In the genomic region with DNA sequence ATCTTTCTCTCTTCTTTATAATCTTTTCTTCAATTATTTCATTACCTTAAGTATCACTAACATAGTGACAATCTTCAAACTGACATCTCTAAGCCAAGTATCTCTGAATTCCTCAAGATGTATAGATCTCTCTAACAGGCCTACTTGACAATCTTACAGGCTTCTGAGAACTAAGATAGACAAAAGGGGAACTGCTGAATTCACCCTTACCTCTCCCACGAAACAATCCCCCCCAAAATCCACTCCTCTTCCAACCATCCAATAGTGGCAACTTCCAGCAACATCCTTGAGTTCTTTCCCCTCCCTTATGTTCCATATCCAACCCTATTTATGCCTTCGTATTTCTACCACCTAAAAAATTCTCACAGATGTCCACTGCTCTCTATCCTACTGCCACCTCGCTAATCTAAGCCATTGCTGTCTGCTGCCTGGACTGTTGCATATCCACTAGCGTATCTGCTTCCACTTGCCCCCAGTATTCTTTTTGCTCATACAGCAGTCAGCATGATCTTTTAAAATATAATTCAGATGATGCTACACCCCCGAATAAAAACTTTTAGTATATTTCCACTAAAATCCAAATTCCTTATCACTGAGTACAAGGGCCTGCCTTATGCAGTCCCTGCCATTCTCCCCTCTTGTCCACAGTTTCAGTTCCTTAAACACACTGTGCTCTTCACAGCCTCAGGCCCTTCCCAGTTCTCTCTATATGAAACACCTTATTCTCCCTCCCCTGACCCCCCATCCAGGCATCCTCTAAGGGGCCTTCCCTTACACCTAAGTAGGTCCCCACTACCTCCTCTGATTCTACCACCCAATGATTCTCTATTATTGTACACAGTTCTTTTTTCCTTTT, we compare ENCODE assay signal across 15 cellular contexts. TPM values are rescaled to one million over a fixed set of nuclear protein-coding genes. Genes with fewer than 3 reads are reported as not detected.
A peak's percentile ranks its signal among the peaks of the same experiment; 100 is the strongest.
DNase-seq lines count a peak whose midpoint lies in the region; ATAC-seq and TF ChIP-seq lines count a peak whose summit lies in the region.
"Had no signal": no experiment of that assay in that cellular context is flagged by ENCODE, and none has a peak within 500 bp of the region (broad histone marks: within the 10 kb centered on the region; RNA-seq: fewer than 3 reads in every experiment).

No MANE protein-coding gene starts in this region.

- H3K79me2 ChIP-seq in neural progenitor cell (ENCODE audit: low read depth): peaks cover 100% of the 10 kb centered on the region

- DNase-seq in NOMO-1 (lab: John Stamatoyannopoulos, UW; ENCODE audit: unreplicated experiment in 2 of 2) (peak; percentile 37 to 71), neural progenitor cell (ENCODE audit: low spot score) (no peak), GM03348 (ENCODE audit: low spot score) (no peak), GM19240 (ENCODE audit: insufficient read length, low spot score) (no peak), NCI-H524 treated with DMSO at 0.1 percent for 48 hours (lab: John Stamatoyannopoulos, UW) (no peak), midbrain (lab: John Stamatoyannopoulos, UW) (no peak)
- DNase-seq: activated CD4-positive, alpha-beta T cell treated with anti-CD3 and anti-CD28 coated beads, Interleukin-2, amount 10 ng/mL, durations not matched to agents 24 days and 14 days; COR-L47; endodermal cell; left colon; spleen; T-cell had no signal

- H3K27me3 ChIP-seq in neural progenitor cell: no peaks in the 10 kb centered on the region
- H3K27me3 ChIP-seq: spleen, tibial nerve had no signal

- ATAC-seq in GM19351 (IDR thresholded peaks at IDR 0.05; ENCODE audit: unreplicated experiment): peak; percentile 43
- ATAC-seq in HG02852 (IDR thresholded peaks at IDR 0.05; ENCODE audit: unreplicated experiment): peak; percentile 65
- ATAC-seq: left colon, T-cell had no signal

- H2AFZ ChIP-seq in neural progenitor cell (replicated peaks): no peak overlapping the region

- H3K9ac ChIP-seq in neural progenitor cell: no peak overlapping the region

- no peak overlapping the region for H3K4me3 ChIP-seq in neural progenitor cell
- H3K4me3 ChIP-seq: spleen, tibial nerve had no signal

- no peak overlapping the region for H3K27ac Mint-ChIP-seq in neural progenitor cell
- H3K27ac Mint-ChIP-seq: activated CD4-positive, alpha-beta T cell treated with anti-CD3 and anti-CD28 coated beads, Interleukin-2, amount 10 ng/mL, durations not matched to agents 24 days and 14 days; endodermal cell; T-cell had no signal

- peaks cover 13% of the 10 kb centered on the region for H3K4me1 Mint-ChIP-seq in neural progenitor cell

- H3K4me2 ChIP-seq in neural progenitor cell: no peak overlapping the region

- peaks cover 100% of the 10 kb centered on the region for H4K20me1 ChIP-seq in neural progenitor cell (ENCODE audit: low read depth)

- H3K4me1 ChIP-seq in neural progenitor cell: peaks cover 41% of the 10 kb centered on the region

- TF ChIP-seq CTCF in neural progenitor cell (IDR thresholded peaks at IDR 0.05): no peak

- H3K4me3 Mint-ChIP-seq in neural progenitor cell: no peak overlapping the region
- H3K4me3 Mint-ChIP-seq: activated CD4-positive, alpha-beta T cell treated with anti-CD3 and anti-CD28 coated beads, Interleukin-2, amount 10 ng/mL, durations not matched to agents 24 days and 14 days; endodermal cell; T-cell had no signal

- peaks cover 3% of the 10 kb centered on the region for H3K36me3 Mint-ChIP-seq in neural progenitor cell
- H3K36me3 Mint-ChIP-seq: T-cell had no signal

- H3K9me3 Mint-ChIP-seq in neural progenitor cell: no peaks in the 10 kb centered on the region
- H3K9me3 Mint-ChIP-seq: activated CD4-positive, alpha-beta T cell treated with anti-CD3 and anti-CD28 coated beads, Interleukin-2, amount 10 ng/mL, durations not matched to agents 24 days and 14 days; endodermal cell; T-cell had no signal

- no peaks in the 10 kb centered on the region for H3K27me3 Mint-ChIP-seq in neural progenitor cell (ENCODE audit: insufficient read depth, low read depth)
- H3K27me3 Mint-ChIP-seq: activated CD4-positive, alpha-beta T cell treated with anti-CD3 and anti-CD28 coated beads, Interleukin-2, amount 10 ng/mL, durations not matched to agents 24 days and 14 days; T-cell had no signal

- H3K36me3 ChIP-seq in neural progenitor cell: no peaks in the 10 kb centered on the region
- H3K36me3 ChIP-seq: spleen, tibial nerve had no signal

- peaks cover 14% of the 10 kb centered on the region for H3F3A ChIP-seq in neural progenitor cell (ENCODE audit: low read depth)

- no peaks in the 10 kb centered on the region for H3K9me3 ChIP-seq in neural progenitor cell (ENCODE audit: low read depth)
- H3K9me3 ChIP-seq: spleen, tibial nerve had no signal

- H3K27ac ChIP-seq in neural progenitor cell: peak overlapping the region; percentile 65
- H3K27ac ChIP-seq: tibial nerve had no signal

RNA-seq across cellular contexts. Expression of a gene that starts 8.0 kb away (rescaled TPM):
- total RNA-seq in neural progenitor cell (ENCODE audit: low replicate concordance): 86.1 and 97.5 TPM in 2 replicates

RNA-seq across cellular contexts. Expression of a gene that starts 48.5 kb away (rescaled TPM):
- total RNA-seq in neural progenitor cell (ENCODE audit: low replicate concordance): 134 and 242 TPM in 2 replicates

Comparison
In these comparisons a context has a peak if more than half of its experiments do, and no peak if none do; other contexts are left out.
1. DNase-seq: peak in NOMO-1 (2 of 2); none in neural progenitor cell (single experiment), GM03348 (single experiment), GM19240 (single experiment), NCI-H524 treated with DMSO at 0.1 percent for 48 hours (single experiment) and midbrain (single experiment).